1 cellular context compared by ENCODE assay signal in the genomic region with DNA sequence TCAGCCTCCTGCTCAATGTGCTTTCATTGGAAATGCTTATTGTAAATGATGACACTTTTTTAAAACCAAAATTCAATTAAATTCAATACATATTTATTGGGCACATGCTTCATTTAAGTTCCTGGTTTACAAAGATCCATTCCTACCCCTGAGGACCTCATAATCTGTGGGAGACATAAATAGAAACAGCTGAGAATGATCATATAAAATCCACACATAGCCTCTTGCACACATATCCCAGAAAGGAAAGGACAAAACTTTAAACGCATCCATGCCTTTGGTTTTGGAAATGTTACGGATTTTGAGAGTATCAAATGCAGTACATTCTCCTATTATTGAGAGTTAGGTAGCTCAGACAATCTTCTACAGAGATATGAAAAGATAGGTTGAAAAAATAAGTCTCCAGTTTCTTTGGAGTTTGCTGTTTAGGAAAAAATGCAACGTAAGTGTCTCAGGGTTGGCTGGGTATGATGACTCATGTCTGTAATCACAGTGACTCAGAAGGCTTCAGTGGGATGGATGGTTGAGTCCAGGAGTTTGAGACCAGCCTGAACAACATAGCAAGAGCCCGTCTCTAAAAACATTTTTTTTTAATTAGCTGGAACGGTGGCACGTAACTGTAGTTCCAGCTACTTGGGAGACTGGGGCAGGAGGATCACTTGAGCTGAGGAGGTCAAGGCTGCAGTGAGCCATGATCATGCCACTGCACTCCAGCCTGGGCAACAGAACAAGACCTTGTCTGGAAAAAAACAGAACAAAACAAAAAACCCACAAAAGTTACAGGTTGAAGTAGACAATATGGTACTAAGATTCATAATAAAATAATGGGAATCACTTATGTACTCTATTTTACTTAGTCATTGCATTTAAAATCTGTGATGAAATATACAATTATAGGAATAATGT.
TF ChIP-seq lines count a peak whose summit lies in the region.

No MANE protein-coding gene starts in this region.

TF ChIP-seq in HepG2, 621 proteins besides CTCF, POLR2A, EP300 and RAD21:
- peak; percentile 79 for TF ChIP-seq MAFF (IDR thresholded peaks at IDR 0.05; ENCODE audit: low read depth, low read length)
- no peak for TF ChIP-seq MIER3 (CRISPR knock-in tag; IDR thresholded peaks at IDR 0.05; ENCODE audit: borderline replicate concordance)
- peak; percentile 38; the same call in 1 of the 2 replicates for TF ChIP-seq JUNB (CRISPR knock-in tag; IDR thresholded peaks at IDR 0.05; ENCODE audit: borderline replicate concordance)
- 0 out of 2 replicates have a peak, but pooled peaks have one; percentile 14 for TF ChIP-seq ZNF644 (CRISPR knock-in tag; IDR thresholded peaks at IDR 0.05; ENCODE audit: low read depth)
- no peak for TF ChIP-seq ZNF180 (CRISPR knock-in tag; IDR thresholded peaks at IDR 0.05; ENCODE audit: borderline replicate concordance, low read depth)
- no peak for TF ChIP-seq ZNF558 (CRISPR knock-in tag; IDR thresholded peaks at IDR 0.05; ENCODE audit: borderline replicate concordance)
- peak; percentile 21; the same call in 1 of the 2 replicates for TF ChIP-seq SAP130 (CRISPR knock-in tag; IDR thresholded peaks at IDR 0.05; ENCODE audit: low read depth)
- peak; percentile 40 for TF ChIP-seq CREB1 (IDR thresholded peaks at IDR 0.05)
- no peak for TF ChIP-seq CREB1 (CRISPR knock-in tag; IDR thresholded peaks at IDR 0.05)
- TF ChIP-seq, protein P1, sequence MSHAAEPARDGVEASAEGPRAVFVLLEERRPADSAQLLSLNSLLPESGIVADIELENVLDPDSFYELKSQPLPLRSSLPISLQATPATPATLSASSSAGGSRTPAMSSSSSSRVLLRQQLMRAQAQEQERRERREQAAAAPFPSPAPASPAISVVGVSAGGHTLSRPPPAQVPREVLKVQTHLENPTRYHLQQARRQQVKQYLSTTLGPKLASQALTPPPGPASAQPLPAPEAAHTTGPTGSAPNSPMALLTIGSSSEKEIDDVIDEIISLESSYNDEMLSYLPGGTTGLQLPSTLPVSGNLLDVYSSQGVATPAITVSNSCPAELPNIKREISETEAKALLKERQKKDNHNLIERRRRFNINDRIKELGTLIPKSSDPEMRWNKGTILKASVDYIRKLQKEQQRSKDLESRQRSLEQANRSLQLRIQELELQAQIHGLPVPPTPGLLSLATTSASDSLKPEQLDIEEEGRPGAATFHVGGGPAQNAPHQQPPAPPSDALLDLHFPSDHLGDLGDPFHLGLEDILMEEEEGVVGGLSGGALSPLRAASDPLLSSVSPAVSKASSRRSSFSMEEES (CRISPR knock-in tag; IDR thresholded peaks at IDR 0.05): no peak
- TF ChIP-seq MAFK (conservative IDR thresholded peaks at IDR 0.05 in 1 of 2, IDR thresholded peaks at IDR 0.05 in 1 of 2; ENCODE audit: low read length in 2 of 2): peak; percentile 56 to 71
- TF ChIP-seq, protein P2, sequence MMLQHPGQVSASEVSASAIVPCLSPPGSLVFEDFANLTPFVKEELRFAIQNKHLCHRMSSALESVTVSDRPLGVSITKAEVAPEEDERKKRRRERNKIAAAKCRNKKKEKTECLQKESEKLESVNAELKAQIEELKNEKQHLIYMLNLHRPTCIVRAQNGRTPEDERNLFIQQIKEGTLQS (CRISPR knock-in tag; IDR thresholded peaks at IDR 0.05): peak; percentile 58; the same call in 1 of the 2 replicates
- peak; percentile 92 for TF ChIP-seq FOSL2 (CRISPR knock-in tag; IDR thresholded peaks at IDR 0.05)
- TF ChIP-seq ZSCAN20 (CRISPR knock-in tag; IDR thresholded peaks at IDR 0.05; ENCODE audit: borderline replicate concordance): no peak
